8 cellular contexts compared by ENCODE assay signal in the genomic region with DNA sequence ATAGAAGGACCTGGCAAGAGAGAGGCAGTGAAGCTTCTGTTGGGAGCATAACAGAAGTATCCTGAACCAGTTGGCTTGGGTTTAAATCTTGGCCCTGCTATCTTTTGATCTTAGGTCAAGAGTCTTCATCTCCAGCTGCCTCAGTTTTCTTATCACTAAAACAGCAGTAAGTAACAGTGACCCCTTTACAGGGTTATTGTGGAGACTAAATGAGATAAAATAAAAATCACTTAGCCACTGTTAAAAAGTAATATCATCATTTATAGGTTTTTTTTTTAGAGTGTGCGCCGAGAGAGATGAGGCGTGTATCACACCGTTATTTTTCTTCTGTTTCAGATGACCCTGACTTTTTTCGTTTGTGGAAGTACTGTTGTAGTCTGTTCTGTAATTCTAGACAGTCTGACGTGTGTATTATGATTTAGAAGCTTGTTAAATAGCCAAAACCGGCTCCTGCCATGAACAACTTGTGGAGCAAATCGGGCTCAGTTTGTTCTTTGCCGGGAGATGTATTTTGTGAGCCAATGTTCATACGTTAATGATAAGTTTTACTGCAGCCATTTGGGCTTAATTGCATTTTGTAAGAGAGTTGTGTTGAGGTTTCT. TPM values are rescaled to one million over a fixed set of nuclear protein-coding genes. Genes with fewer than 3 reads are reported as not detected.
DNase-seq lines count a peak whose midpoint lies in the region; ATAC-seq and TF ChIP-seq lines count a peak whose summit lies in the region.

No MANE protein-coding gene starts in this region.

- no peaks in the 10 kb centered on the region for H3K9me3 Mint-ChIP-seq in activated CD8-positive, alpha-beta memory T cell treated with anti-CD3 and anti-CD28 coated beads, Interleukin-2, amount 10 ng/mL, durations not matched to agents 7 days and 5 days (ENCODE audit: low read depth)

- H3K4me1 ChIP-seq in liver (ENCODE audit: control insufficient read depth in 4 of 4, insufficient read depth in 4 of 4, low read length in 3 of 4) (peaks cover 0 to 30% (median 23%) of the 10 kb centered on the region in 4 donors), tibial artery (peaks cover 0 to 60% (median 43%) of the 10 kb centered on the region in 4 donors)

- peaks cover 28% of the 10 kb centered on the region for H3K4me1 Mint-ChIP-seq in activated CD8-positive, alpha-beta memory T cell treated with anti-CD3 and anti-CD28 coated beads, Interleukin-2, amount 10 ng/mL, durations not matched to agents 7 days and 5 days

- peak overlapping the region; percentile 89 to 93 for H3K9ac ChIP-seq in liver (ENCODE audit: low read depth in 1 of 2, low read length in 2 of 2)

- H3K9me3 ChIP-seq in liver (ENCODE audit: control insufficient read depth in 4 of 4, low read length in 3 of 4): no peaks in the 10 kb centered on the region
- no peaks in the 10 kb centered on the region for H3K9me3 ChIP-seq in tibial artery

- ATAC-seq in activated CD8-positive, alpha-beta memory T cell treated with anti-CD3 and anti-CD28 coated beads, Interleukin-2, amount 10 ng/mL, durations not matched to agents 7 days and 5 days: no peak
- ATAC-seq in HG02973 (IDR thresholded peaks at IDR 0.05; ENCODE audit: unreplicated experiment): no peak
- no peak for ATAC-seq in omental fat pad (ENCODE audit: low FRiP score)

- TF ChIP-seq CTCF in astrocyte of the cerebellum (IDR thresholded peaks at IDR 0.05; ENCODE audit: low read depth, low read length, missing control alignments) (no peak), liver (IDR thresholded peaks at IDR 0.05; ENCODE audit: low read depth, low read length, missing input control) (no peak), tibial artery (IDR thresholded peaks at IDR 0.05) (no peak), omental fat pad (IDR thresholded peaks at IDR 0.05) (no peak)

- in situ Hi-C loops in astrocyte of the cerebellum (cut with HindIII; ENCODE audit: low sequenced_read_pairs): loop anchor here (5.0 kb wide), 1 partner anchor 57 kb away; no protein-coding TSS in a partner anchor

- no peak for DNase-seq in activated CD8-positive, alpha-beta memory T cell treated with anti-CD3 and anti-CD28 coated beads, Interleukin-2, amount 10 ng/mL, durations not matched to agents 7 days and 5 days
- no peak for DNase-seq in activated CD8-positive, alpha-beta memory T cell treated with anti-CD3 and anti-CD28 coated beads, Interleukin-2, amount 50 U/mL, for 4 hours
- DNase-seq in astrocyte of the cerebellum (ENCODE audit: low read depth): no peak
- no peak for DNase-seq in tibial artery
- DNase-seq in omental fat pad (ENCODE audit: low spot score): no peak
- no peak for DNase-seq in GOT3 (lab: John Stamatoyannopoulos, UW)

- H3K27ac ChIP-seq in liver (ENCODE audit: low read depth in 1 of 2, low read length in 2 of 2) (peak overlapping the region; percentile 93 to 98), tibial artery (peak overlapping the region; percentile 97 to 98)

- peak overlapping the region; percentile 100 for H3K27ac Mint-ChIP-seq in activated CD8-positive, alpha-beta memory T cell treated with anti-CD3 and anti-CD28 coated beads, Interleukin-2, amount 10 ng/mL, durations not matched to agents 7 days and 5 days

- H3K36me3 ChIP-seq in liver (ENCODE audit: control insufficient read depth in 4 of 4, insufficient read depth in 3 of 4, low read depth in 1 of 4, low read length in 3 of 4) (peaks cover 2 to 6% (median 3%) of the 10 kb centered on the region in 4 donors), tibial artery (peaks cover 5 to 34% (median 11%) of the 10 kb centered on the region in 3 donors)

- H3K4me3 ChIP-seq in astrocyte of the cerebellum (ENCODE audit: low read depth, low read length) (peak overlapping the region; percentile 78), liver (ENCODE audit: low read depth in 1 of 3, low read length in 3 of 3) (peak overlapping the region; percentile 74 to 99 (median 94)), tibial artery (peak overlapping the region; percentile 81 to 87)

- peak overlapping the region; percentile 94 for H3K4me3 Mint-ChIP-seq in activated CD8-positive, alpha-beta memory T cell treated with anti-CD3 and anti-CD28 coated beads, Interleukin-2, amount 10 ng/mL, durations not matched to agents 7 days and 5 days

- no peak for TF ChIP-seq RAD21 in liver (IDR thresholded peaks at IDR 0.05)

- 9% methylated on average over 10 of the region's 10 CpGs for WGBS in liver

- peaks cover 22% of the 10 kb centered on the region for H3K36me3 Mint-ChIP-seq in activated CD8-positive, alpha-beta memory T cell treated with anti-CD3 and anti-CD28 coated beads, Interleukin-2, amount 10 ng/mL, durations not matched to agents 7 days and 5 days

- H3K27me3 ChIP-seq in liver (ENCODE audit: control insufficient read depth in 4 of 4, insufficient read depth in 4 of 4, low read length in 3 of 4) (no peaks in the 10 kb centered on the region), tibial artery (no peaks in the 10 kb centered on the region)

- intact Hi-C loops in tibial artery (cut with DNase I; ENCODE audit: low total_unique reads): loop anchor here (2.0 to 10.0 kb wide), 3 partner anchors 23 to 77 kb away; a partner anchor contains a TSS

- no peaks in the 10 kb centered on the region for H3K27me3 Mint-ChIP-seq in activated CD8-positive, alpha-beta memory T cell treated with anti-CD3 and anti-CD28 coated beads, Interleukin-2, amount 10 ng/mL, durations not matched to agents 7 days and 5 days

- CTCF ChIA-PET in activated CD8-positive, alpha-beta memory T cell treated with anti-CD3 and anti-CD28 coated beads, Interleukin-2, amount 10 ng/mL, durations not matched to agents 7 days and 5 days (lab: Charles Lee): interaction anchor here (0.6 to 4.2 kb wide), 16 partner anchors 11 to 225 kb away, joined by 3 to 36 read pairs (median 4); a partner anchor contains a TSS

TF ChIP-seq in liver, 16 proteins besides CTCF, POLR2A, EP300 and RAD21:
- TF ChIP-seq, protein P1, sequence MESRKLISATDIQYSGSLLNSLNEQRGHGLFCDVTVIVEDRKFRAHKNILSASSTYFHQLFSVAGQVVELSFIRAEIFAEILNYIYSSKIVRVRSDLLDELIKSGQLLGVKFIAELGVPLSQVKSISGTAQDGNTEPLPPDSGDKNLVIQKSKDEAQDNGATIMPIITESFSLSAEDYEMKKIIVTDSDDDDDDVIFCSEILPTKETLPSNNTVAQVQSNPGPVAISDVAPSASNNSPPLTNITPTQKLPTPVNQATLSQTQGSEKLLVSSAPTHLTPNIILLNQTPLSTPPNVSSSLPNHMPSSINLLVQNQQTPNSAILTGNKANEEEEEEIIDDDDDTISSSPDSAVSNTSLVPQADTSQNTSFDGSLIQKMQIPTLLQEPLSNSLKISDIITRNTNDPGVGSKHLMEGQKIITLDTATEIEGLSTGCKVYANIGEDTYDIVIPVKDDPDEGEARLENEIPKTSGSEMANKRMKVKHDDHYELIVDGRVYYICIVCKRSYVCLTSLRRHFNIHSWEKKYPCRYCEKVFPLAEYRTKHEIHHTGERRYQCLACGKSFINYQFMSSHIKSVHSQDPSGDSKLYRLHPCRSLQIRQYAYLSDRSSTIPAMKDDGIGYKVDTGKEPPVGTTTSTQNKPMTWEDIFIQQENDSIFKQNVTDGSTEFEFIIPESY (IDR thresholded peaks at IDR 0.05): no peak

RNA-seq across cellular contexts. Expression of a gene that starts 1.2 kb away (rescaled TPM):
- total RNA-seq in activated CD8-positive, alpha-beta memory T cell treated with anti-CD3 and anti-CD28 coated beads, Interleukin-2, amount 10 ng/mL, durations not matched to agents 7 days and 5 days: 100 to 1,000 TPM; 129 to 166 TPM
- total RNA-seq in liver (10 to 100 TPM; 48.9 to 55.1 TPM), omental fat pad (10 to 100 TPM; 77.2 to 99.5 (median 86.2) TPM)
- 10 to 100 TPM; 21.3 to 42.8 TPM for polyA plus RNA-seq in liver
